6 cellular contexts compared by ENCODE assay signal in the genomic region with DNA sequence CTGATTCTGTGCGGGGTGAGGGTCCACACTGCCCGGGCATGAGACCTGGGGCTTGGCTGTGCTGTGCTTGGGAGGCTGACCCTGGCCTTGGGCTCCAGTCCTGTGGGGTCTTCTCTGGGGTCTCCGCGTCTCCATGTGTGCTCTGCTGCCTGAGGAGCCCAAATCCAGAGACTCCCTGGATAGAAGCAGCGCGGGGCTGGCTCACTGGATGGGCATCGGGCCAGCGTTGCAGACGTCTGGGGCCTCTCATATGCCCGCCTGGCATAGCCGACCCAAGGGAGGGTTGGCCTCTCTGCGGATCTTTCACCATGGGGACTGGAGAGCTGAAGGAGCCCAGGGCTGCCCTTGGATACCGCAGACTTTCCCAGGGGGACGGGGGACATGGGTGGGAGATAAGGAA. TPM values are rescaled to one million over a fixed set of nuclear protein-coding genes. Genes with fewer than 3 reads are reported as not detected.
"Had no signal": no experiment of that assay in that cellular context is flagged by ENCODE, and none has a peak within 500 bp of the region (broad histone marks: within the 10 kb centered on the region; RNA-seq: fewer than 3 reads in every experiment).

No MANE protein-coding gene starts in this region.

RNA-seq across cellular contexts. Expression of gene CACNA1B, which starts 12.4 kb away (rescaled TPM):
- total RNA-seq: left lobe of liver, lower leg skin, myocyte had no signal
- polyA plus RNA-seq: immature natural killer cell, liver, mammary epithelial cell had no signal
